11 cellular contexts compared by ENCODE assay signal in genomic region chr5:131610198-131611063, GRCh38. TPM values are rescaled to one million over a fixed set of nuclear protein-coding genes. Genes with fewer than 3 reads are reported as not detected.
DNase-seq lines count a peak whose midpoint lies in the region; TF ChIP-seq lines count a peak whose summit lies in the region.
"Had no signal": no experiment of that assay in that cellular context is flagged by ENCODE, and none has a peak within 500 bp of the region (broad histone marks: within the 10 kb centered on the region; RNA-seq: fewer than 3 reads in every experiment).

No MANE protein-coding gene starts in this region.

- H3K36me3 ChIP-seq in brain microvascular endothelial cell (replicated peaks) (no peaks in the 10 kb centered on the region), prostate gland (no peaks in the 10 kb centered on the region)
- H3K36me3 ChIP-seq: thyroid gland had no signal

- H3K27me3 ChIP-seq in brain microvascular endothelial cell (replicated peaks) (no peaks in the 10 kb centered on the region), prostate gland (replicated peaks; ENCODE audit: insufficient read depth) (no peaks in the 10 kb centered on the region)
- H3K27me3 ChIP-seq: thyroid gland had no signal

- H3K4me1 ChIP-seq in prostate gland (replicated peaks) = no peaks in the 10 kb centered on the region

- WGBS in prostate gland = 70% methylated on average over 6 of the region's 6 CpGs

- TF ChIP-seq POLR2A in prostate gland (IDR thresholded peaks at IDR 0.05) = no peak

- TF ChIP-seq CTCF in brain microvascular endothelial cell (IDR thresholded peaks at IDR 0.05; ENCODE audit: low read depth, low read length, missing control alignments) = no peak
- TF ChIP-seq CTCF in prostate gland (IDR thresholded peaks at IDR 0.05) = no peak

- peak; percentile 34 for DNase-seq in AG08395 (ENCODE audit: low spot score)
- peak; percentile 80 for DNase-seq in HS-5 (ENCODE audit: low read depth)
- DNase-seq in brain microvascular endothelial cell = peak; percentile 80
- DNase-seq in left kidney (ENCODE audit: low read depth, low spot score) = peak; percentile 65
- no peak for DNase-seq in UCSD-AML1 (lab: John Stamatoyannopoulos, UW; ENCODE audit: unreplicated experiment)
- DNase-seq in OCI-M2 (lab: John Stamatoyannopoulos, UW; ENCODE audit: unreplicated experiment) = no peak
- DNase-seq in prostate gland (ENCODE audit: low spot score) = no peak
- no peak for DNase-seq in NCI-H345 (lab: John Stamatoyannopoulos, UW)
- DNase-seq: H9; stimulated activated CD4-positive, alpha-beta T cell treated with anti-CD3 and anti-CD28 coated beads, Interleukin-4, amount 100 ng/mL, for 4 hours; thyroid gland had no signal

- peak overlapping the region; percentile 86 for H3K27ac ChIP-seq in brain microvascular endothelial cell
- no peak overlapping the region for H3K27ac ChIP-seq in prostate gland
- H3K27ac ChIP-seq: thyroid gland had no signal

- H3K4me3 ChIP-seq in brain microvascular endothelial cell (ENCODE audit: low read depth, low read length) = no peak overlapping the region
- no peak overlapping the region for H3K4me3 ChIP-seq in prostate gland
- H3K4me3 ChIP-seq: thyroid gland had no signal

- no peaks in the 10 kb centered on the region for H3K9me3 ChIP-seq in prostate gland
- H3K9me3 ChIP-seq: thyroid gland had no signal

- intact Hi-C loops in prostate gland (cut with DNase I) = no loop called here

- in situ Hi-C loops in brain microvascular endothelial cell (cut with HindIII; ENCODE audit: low pct_ligation_motif_present, low sequenced_read_pairs) = no loop called here

RNA-seq across cellular contexts. Expression of gene RAPGEF6, which starts 24.6 kb away (rescaled TPM):
- total RNA-seq in prostate gland = 10 to 100 TPM; 15.5 to 43.0 TPM

Comparison
In these comparisons a context has a peak if more than half of its experiments do, and no peak if none do; other contexts are left out.
1. DNase-seq: peak in AG08395 (single experiment), HS-5 (single experiment), brain microvascular endothelial cell (single experiment) and left kidney (single experiment); none in UCSD-AML1 (single experiment), OCI-M2 (single experiment), prostate gland (single experiment) and NCI-H345 (single experiment).